19 cellular contexts compared by ENCODE assay signal in genomic region chr11:76714493-76714892, GRCh38.
"Had no signal": no experiment of that assay in that cellular context is flagged by ENCODE, and none has a peak within 500 bp of the region (broad histone marks: within the 10 kb centered on the region; RNA-seq: fewer than 3 reads in every experiment).

No MANE protein-coding gene starts in this region.

- H3K36me3 Mint-ChIP-seq: activated naive CD8-positive, alpha-beta T cell; natural killer cell treated with Interleukin-12 subunit alpha and Interleukin-12 subunit beta and Interleukin-15 and Interleukin-18, amount 100 ng/mL, for 72 hours had no signal

- H3K4me1 ChIP-seq: heart left ventricle, thyroid gland had no signal

- H3K27ac ChIP-seq: epithelial cell of prostate, heart left ventricle, thyroid gland had no signal

- H3K4me3 Mint-ChIP-seq: activated naive CD8-positive, alpha-beta T cell; activated T-cell treated with anti-CD3 and anti-CD28 coated beads, Interleukin-2, amount 50 U/mL, for 72 hours; natural killer cell treated with Interleukin-12 subunit alpha and Interleukin-12 subunit beta and Interleukin-15 and Interleukin-18, amount 100 ng/mL, for 72 hours; T-helper 1 cell treated with Interleukin-12 subunit alpha and Interleukin-12 subunit beta and Interleukin-4 antibody, amounts not matched to agents 30 μg/mL and 1 μg/mL, for 36 hours had no signal

- H3K4me3 ChIP-seq: heart left ventricle, lung, thyroid gland had no signal

- H3K27me3 Mint-ChIP-seq: activated naive CD8-positive, alpha-beta T cell; natural killer cell treated with Interleukin-12 subunit alpha and Interleukin-12 subunit beta and Interleukin-15 and Interleukin-18, amount 100 ng/mL, for 72 hours had no signal

- H3K9me3 ChIP-seq: heart left ventricle, thyroid gland had no signal

- H3K27ac Mint-ChIP-seq: activated naive CD8-positive, alpha-beta T cell; activated T-cell treated with anti-CD3 and anti-CD28 coated beads, Interleukin-2, amount 50 U/mL, for 72 hours; natural killer cell treated with Interleukin-12 subunit alpha and Interleukin-12 subunit beta and Interleukin-15 and Interleukin-18, amount 100 ng/mL, for 72 hours; T-helper 1 cell treated with Interleukin-12 subunit alpha and Interleukin-12 subunit beta and Interleukin-4 antibody, amounts not matched to agents 30 μg/mL and 1 μg/mL, for 36 hours had no signal

- ATAC-seq: activated T-cell treated with anti-CD3 and anti-CD28 coated beads, Interleukin-2, amount 50 U/mL, for 72 hours; heart left ventricle; left lobe of liver; natural killer cell treated with Interleukin-12 subunit alpha and Interleukin-12 subunit beta and Interleukin-15 and Interleukin-18, amount 100 ng/mL, for 72 hours had no signal

- DNase-seq: activated CD4-positive, alpha-beta T cell treated with anti-CD3 and anti-CD28 coated beads, Interleukin-2, amount 50 U/mL, for 1 hour; activated CD4-positive, CD25-positive, alpha-beta regulatory T cell treated with anti-CD3 and anti-CD28 coated beads, Interleukin-2, amount 50 U/mL, for 72 hours; activated CD8-positive, alpha-beta memory T cell treated with anti-CD3 and anti-CD28 coated beads, Interleukin-2, amount 50 U/mL, for 48 hours; activated gamma-delta T cell; activated T-cell treated with anti-CD3 and anti-CD28 coated beads, Interleukin-2, amount 50 U/mL, for 72 hours; heart left ventricle; kidney; nucleus accumbens; posterior cingulate gyrus; stimulated activated CD4-positive, alpha-beta T cell treated with anti-CD3 and anti-CD28 coated beads, Interleukin-2, amount 100 ng/mL, for 24 hours; stimulated activated naive CD4-positive, alpha-beta T cell treated with Interleukin-2 at 50 U/mL for 16 hours; thyroid gland had no signal

- FAIRE-seq: frontal cortex, kidney had no signal

- H3K27me3 ChIP-seq: heart left ventricle, thyroid gland had no signal

- H3K9me3 Mint-ChIP-seq: activated T-cell treated with anti-CD3 and anti-CD28 coated beads, Interleukin-2, amount 50 U/mL, for 72 hours; natural killer cell treated with Interleukin-12 subunit alpha and Interleukin-12 subunit beta and Interleukin-15 and Interleukin-18, amount 100 ng/mL, for 72 hours; T-helper 1 cell treated with Interleukin-12 subunit alpha and Interleukin-12 subunit beta and Interleukin-4 antibody, amounts not matched to agents 30 μg/mL and 1 μg/mL, for 36 hours had no signal

- H3K36me3 ChIP-seq: heart left ventricle, thyroid gland had no signal
